1 cellular context compared by ENCODE assay signal in the genomic region with DNA sequence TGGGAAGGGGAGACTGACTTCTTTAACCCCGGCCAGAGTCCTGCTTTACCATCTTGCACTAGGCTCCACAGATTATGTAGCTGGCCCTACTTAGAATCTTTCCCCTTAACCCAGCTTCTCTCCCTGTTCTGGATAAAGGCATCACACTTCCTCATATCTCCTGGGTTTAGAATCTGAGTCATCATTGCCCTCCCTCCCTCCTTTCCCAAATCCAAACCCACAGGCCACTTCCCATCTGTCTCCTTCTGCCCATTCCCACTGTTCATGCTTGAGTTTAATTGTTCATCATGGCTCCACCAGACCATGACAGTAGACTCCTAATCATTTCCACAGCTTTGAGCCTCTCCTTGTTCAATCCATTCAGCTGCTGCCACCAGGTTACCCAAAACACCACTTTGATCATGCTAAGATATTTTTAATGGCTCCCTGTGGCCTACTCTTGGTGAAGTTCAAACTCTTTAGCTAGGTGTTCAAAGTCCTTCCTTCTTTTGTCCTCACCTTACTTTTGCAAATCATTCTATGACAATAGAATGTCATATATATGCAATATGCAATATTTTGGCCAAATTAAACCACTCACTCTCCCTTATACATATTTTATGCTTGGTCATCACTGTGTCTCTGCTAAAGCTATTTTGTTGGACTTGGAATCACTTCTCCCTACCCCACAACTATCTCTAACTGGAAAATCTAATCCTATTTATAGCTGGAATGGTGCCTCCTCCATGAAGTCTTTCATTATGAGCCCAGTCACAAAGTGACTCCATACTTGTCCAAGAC.
TF ChIP-seq lines count a peak whose summit lies in the region.

No MANE protein-coding gene starts in this region.

TF ChIP-seq in HEK293, 187 proteins besides CTCF, POLR2A, EP300 and RAD21 (continued from another document):
- no peak for TF ChIP-seq ZBTB1 (tag by site-specific recombination; IDR thresholded peaks at IDR 0.05)
